23 cellular contexts compared by ENCODE assay signal in genomic region chr15:94493176-94493575, GRCh38.
DNase-seq lines count a peak whose midpoint lies in the region; ATAC-seq, FAIRE-seq and TF ChIP-seq lines count a peak whose summit lies in the region.
"Had no signal": no experiment of that assay in that cellular context is flagged by ENCODE, and none has a peak within 500 bp of the region (broad histone marks: within the 10 kb centered on the region; RNA-seq: fewer than 3 reads in every experiment).

No MANE protein-coding gene starts in this region.

- H3K27me3 ChIP-seq in RWPE2 (ENCODE audit: insufficient read depth, poor library complexity, severe bottlenecking), result no peaks in the 10 kb centered on the region
- H3K27me3 ChIP-seq in bronchial epithelial cell (ENCODE audit: control insufficient read depth, insufficient read depth, low read length), result no peaks in the 10 kb centered on the region
- H3K27me3 ChIP-seq in foreskin keratinocyte, result no peaks in the 10 kb centered on the region
- no peaks in the 10 kb centered on the region for H3K27me3 ChIP-seq in H7 (ENCODE audit: control insufficient read depth, insufficient read depth, low read length)
- H3K27me3 ChIP-seq: BLaER1 had no signal

- H3K36me3 ChIP-seq in RWPE2 (ENCODE audit: low read depth) (no peaks in the 10 kb centered on the region), bronchial epithelial cell (ENCODE audit: control insufficient read depth, insufficient read depth, low read length) (no peaks in the 10 kb centered on the region), H7 (replicated peaks; ENCODE audit: control insufficient read depth, insufficient read depth, low read length) (no peaks in the 10 kb centered on the region)
- H3K36me3 ChIP-seq: BLaER1, HAP-1 had no signal

- H3K4me1 Mint-ChIP-seq in neural crest cell, result no peaks in the 10 kb centered on the region
- H3K4me1 Mint-ChIP-seq: CD4-positive, CD25-positive, alpha-beta regulatory T cell; GM23338 had no signal

- no peak for FAIRE-seq in bronchial epithelial cell (lab: Jason Lieb, UNC)
- FAIRE-seq: D721Med, GM12891, GM18507 had no signal

- ATAC-seq in RWPE2 (ENCODE audit: low read depth) (peak; percentile 28), foreskin keratinocyte (peak; percentile 3), HG03175 (IDR thresholded peaks at IDR 0.05; ENCODE audit: unreplicated experiment) (no peak)
- ATAC-seq: CD8-positive, alpha-beta T cell; GM23338 had no signal

- H3K9me3 ChIP-seq in RWPE2 (ENCODE audit: severe bottlenecking), result no peaks in the 10 kb centered on the region
- H3K9me3 ChIP-seq: HAP-1 had no signal

- TF ChIP-seq CTCF in RWPE2 (IDR thresholded peaks at IDR 0.05; ENCODE audit: poor library complexity, severe bottlenecking), result no peak
- TF ChIP-seq CTCF in bronchial epithelial cell (IDR thresholded peaks at IDR 0.05; ENCODE audit: insufficient read depth, low read length, severe bottlenecking), result no peak
- no peak for TF ChIP-seq CTCF in foreskin keratinocyte (conservative IDR thresholded peaks at IDR 0.05)
- TF ChIP-seq CTCF in neural crest cell (conservative IDR thresholded peaks at IDR 0.05), result peak; percentile 16

- peaks cover 2% of the 10 kb centered on the region for H3K36me3 Mint-ChIP-seq in neural crest cell (ENCODE audit: low read depth)
- H3K36me3 Mint-ChIP-seq: CD4-positive, CD25-positive, alpha-beta regulatory T cell; CD8-positive, alpha-beta T cell had no signal

- H3K27me3 Mint-ChIP-seq in neural crest cell (ENCODE audit: low read depth), result no peaks in the 10 kb centered on the region
- H3K27me3 Mint-ChIP-seq: CD4-positive, CD25-positive, alpha-beta regulatory T cell had no signal

- DNase-seq in RWPE2 (ENCODE audit: low spot score) (no peak), bronchial epithelial cell (ENCODE audit: low read depth) (peak; percentile 89), foreskin keratinocyte (peak in 1 of 2 donors; percentile 68), neural crest cell (ENCODE audit: low read depth, low spot score) (no peak), hippocampal formation (lab: John Stamatoyannopoulos, UW) (no peak), H7 (no peak)
- DNase-seq in stimulated activated CD4-positive, alpha-beta T cell treated with anti-CD3 and anti-CD28 coated beads, Interleukin-2, amount 100 ng/mL, for 24 hours, result no peak
- DNase-seq: CD4-positive, CD25-positive, alpha-beta regulatory T cell; CD8-positive, alpha-beta T cell; DMS 273 treated with DMSO at 0.1 percent for 48 hours; DMS79; EL; GDM1; HFFc6 had no signal

- no peak overlapping the region for H3K4me3 Mint-ChIP-seq in neural crest cell
- H3K4me3 Mint-ChIP-seq: B cell; CD4-positive, CD25-positive, alpha-beta regulatory T cell; CD8-positive, alpha-beta T cell; GM23338; HFFc6 had no signal

- H3K4me3 ChIP-seq in RWPE2 (ENCODE audit: severe bottlenecking), result no peak overlapping the region
- H3K4me3 ChIP-seq in bronchial epithelial cell (ENCODE audit: low read depth, low read length), result no peak overlapping the region
- H3K4me3 ChIP-seq in H7 (ENCODE audit: insufficient read depth, low read depth, low read length), result no peak overlapping the region
- H3K4me3 ChIP-seq: BLaER1, GM23338, HAP-1 had no signal

- peaks cover 8% of the 10 kb centered on the region for H3K9me3 Mint-ChIP-seq in neural crest cell
- H3K9me3 Mint-ChIP-seq: GM23338 had no signal

- no peak overlapping the region for H3K27ac Mint-ChIP-seq in neural crest cell (ENCODE audit: unreplicated experiment)
- H3K27ac Mint-ChIP-seq: B cell; CD4-positive, CD25-positive, alpha-beta regulatory T cell; CD8-positive, alpha-beta T cell; GM23338; HFFc6 had no signal

- peaks cover 32% of the 10 kb centered on the region for H3K4me1 ChIP-seq in RWPE2 (ENCODE audit: insufficient read depth, poor library complexity, severe bottlenecking)
- H3K4me1 ChIP-seq in foreskin keratinocyte, result peaks cover 24% of the 10 kb centered on the region
- H3K4me1 ChIP-seq: BLaER1, HAP-1 had no signal

- peak overlapping the region; percentile 72 for H3K27ac ChIP-seq in RWPE2 (ENCODE audit: poor library complexity, severe bottlenecking)
- H3K27ac ChIP-seq in foreskin keratinocyte, result no peak overlapping the region
- H3K27ac ChIP-seq: BLaER1, C4-2B had no signal
